ENCODE assay signal across 8 cellular contexts in genomic region chr1:38000529-38001453, GRCh38. TPM values are rescaled to one million over a fixed set of nuclear protein-coding genes. Genes with fewer than 3 reads are reported as not detected.
DNase-seq lines count a peak whose midpoint lies in the region; ATAC-seq and TF ChIP-seq lines count a peak whose summit lies in the region.

No MANE protein-coding gene starts in this region.

- H3K4me1 Mint-ChIP-seq in CD8-positive, alpha-beta T cell (ENCODE audit: low read depth): peaks cover 46% of the 10 kb centered on the region
- H3K4me1 Mint-ChIP-seq in natural killer cell: peaks cover 58 to 68% of the 10 kb centered on the region in 2 donors

- in situ Hi-C loops in GM13977 (cut with MboI; ENCODE audit: low pct_unique_long_range_greater_than_20kb, low sequenced_read_pairs, unreplicated experiment) (no loop called here), HAP-1 (cut with MboI; ENCODE audit: low sequenced_read_pairs) (no loop called here)

- H3K36me3 ChIP-seq in CD8-positive, alpha-beta T cell (ENCODE audit: insufficient read depth, low read length): no peaks in the 10 kb centered on the region
- H3K36me3 ChIP-seq in SJCRH30: peaks cover 17% of the 10 kb centered on the region
- H3K36me3 ChIP-seq in HAP-1 (replicated peaks): peaks cover 19% of the 10 kb centered on the region

- intact Hi-C loops in CD8-positive, alpha-beta T cell (cut with DNase I, micrococcal nuclease): no loop called here
- intact Hi-C loops in natural killer cell (cut with micrococcal nuclease): loop anchor here (10.0 kb wide), 1 partner anchor 526 kb away; the partner anchor contains the start of gene ZC3H12A

- ATAC-seq in CD8-positive, alpha-beta T cell: no peak
- ATAC-seq in natural killer cell: peak; percentile 36 to 65 (median 56)
- ATAC-seq in HG03039 (IDR thresholded peaks at IDR 0.05; ENCODE audit: unreplicated experiment): no peak
- ATAC-seq in HG03280 (IDR thresholded peaks at IDR 0.05; ENCODE audit: unreplicated experiment): no peak

- POLR2A ChIA-PET in CD8-positive, alpha-beta T cell (lab: Charles Lee): interaction anchor here (1.2 kb wide), 1 partner anchor 11 kb away, joined by 3 read pairs; the partner anchor contains the start of gene SF3A3

- H3K4me3 ChIP-seq in CD8-positive, alpha-beta T cell (ENCODE audit: low read depth, low read length): no peak overlapping the region
- H3K4me3 ChIP-seq in SJCRH30 (peak overlapping the region; percentile 14), epithelial cell of proximal tubule (ENCODE audit: low read depth, low read length) (peak overlapping the region; percentile 8), HAP-1 (no peak overlapping the region)

- H3K27ac Mint-ChIP-seq in CD8-positive, alpha-beta T cell: peak overlapping the region; percentile 75
- peak overlapping the region; percentile 88 to 92 for H3K27ac Mint-ChIP-seq in natural killer cell

- TF ChIP-seq CTCF in CD8-positive, alpha-beta T cell (IDR thresholded peaks at IDR 0.05): no peak
- TF ChIP-seq CTCF in epithelial cell of proximal tubule (conservative IDR thresholded peaks at IDR 0.05; ENCODE audit: low read depth, low read length) (no peak), natural killer cell (IDR thresholded peaks at IDR 0.05) (no peak), GM13977 (IDR thresholded peaks at IDR 0.05; ENCODE audit: extremely low read depth, insufficient read depth, missing control alignments) (no peak)

- H3K36me3 Mint-ChIP-seq in CD8-positive, alpha-beta T cell: peaks cover 10% of the 10 kb centered on the region
- H3K36me3 Mint-ChIP-seq in natural killer cell: no peaks in the 10 kb centered on the region

- no peak overlapping the region for H3K4me3 Mint-ChIP-seq in CD8-positive, alpha-beta T cell
- H3K4me3 Mint-ChIP-seq in natural killer cell: peak overlapping the region; percentile 66

- H3K9me3 Mint-ChIP-seq in CD8-positive, alpha-beta T cell: no peaks in the 10 kb centered on the region
- no peaks in the 10 kb centered on the region for H3K9me3 Mint-ChIP-seq in natural killer cell

- H3K27me3 ChIP-seq in CD8-positive, alpha-beta T cell (ENCODE audit: insufficient read depth, low read length): no peaks in the 10 kb centered on the region
- H3K27me3 ChIP-seq in SJCRH30: no peaks in the 10 kb centered on the region
- H3K27me3 ChIP-seq in HAP-1 (ENCODE audit: low read depth): no peaks in the 10 kb centered on the region

- no peaks in the 10 kb centered on the region for H3K27me3 Mint-ChIP-seq in CD8-positive, alpha-beta T cell (ENCODE audit: low read depth)
- no peaks in the 10 kb centered on the region for H3K27me3 Mint-ChIP-seq in natural killer cell (ENCODE audit: low read depth in 2 of 2)

- no peak for DNase-seq in CD8-positive, alpha-beta T cell
- DNase-seq in SJCRH30 (peak; percentile 91 to 92), epithelial cell of proximal tubule (ENCODE audit: low read depth) (no peak), natural killer cell (no peak), GM13977 (ENCODE audit: low spot score) (no peak), HAP-1 (ENCODE audit: low spot score in 2 of 2) (no peak)

- H3K4me1 ChIP-seq in CD8-positive, alpha-beta T cell (ENCODE audit: insufficient read depth, low read length): peaks cover 26% of the 10 kb centered on the region
- H3K4me1 ChIP-seq in SJCRH30: peaks cover 44% of the 10 kb centered on the region
- peaks cover 6% of the 10 kb centered on the region; the same call in 1 of the 2 replicates for H3K4me1 ChIP-seq in HAP-1

- CTCF ChIA-PET in CD8-positive, alpha-beta T cell (lab: Charles Lee): interaction anchor here (1.8 to 5.2 kb wide), 3 partner anchors 11 to 27 kb away, joined by 6 to 32 read pairs (median 11); partner anchors contain the start of gene SF3A3

- H3K27ac ChIP-seq in CD8-positive, alpha-beta T cell (ENCODE audit: low read depth, low read length): no peak overlapping the region
- H3K27ac ChIP-seq in SJCRH30: peak overlapping the region; percentile 98

- no peaks in the 10 kb centered on the region for H3K9me3 ChIP-seq in CD8-positive, alpha-beta T cell (ENCODE audit: low read length)
- H3K9me3 ChIP-seq in SJCRH30 (replicated peaks) (no peaks in the 10 kb centered on the region), HAP-1 (no peaks in the 10 kb centered on the region)

RNA-seq across cellular contexts. Expression of gene FHL3, which starts 4.5 kb away (rescaled TPM):
- 1 to 10 TPM; 5.6 to 5.9 TPM for total RNA-seq in CD8-positive, alpha-beta T cell
- total RNA-seq in SJCRH30 (2014; rRNA removed; shearing (Covaris generic)): 17.6 and 20.6 TPM in 2 replicates
- total RNA-seq in epithelial cell of proximal tubule (14.2 and 24.5 TPM in 2 replicates), natural killer cell (10 to 100 TPM; 49.3 to 82.6 (median 53.6) TPM)

RNA-seq across cellular contexts. Expression of gene SF3A3, which starts 11.0 kb away (rescaled TPM):
- total RNA-seq in CD8-positive, alpha-beta T cell: 10 to 100 TPM; 41.7 to 42.6 TPM
- 187 and 190 TPM in 2 replicates for total RNA-seq in SJCRH30 (2014; rRNA removed; shearing (Covaris generic))
- total RNA-seq in epithelial cell of proximal tubule (77.0 and 86.9 TPM in 2 replicates), natural killer cell (10 to 100 TPM; 48.7 to 75.8 (median 71.1) TPM)

RNA-seq across cellular contexts. Expression of gene UTP11, which starts 11.7 kb away (rescaled TPM):
- total RNA-seq in CD8-positive, alpha-beta T cell: 10 to 100 TPM; 12.8 to 14.0 TPM
- 125 and 128 TPM in 2 replicates for total RNA-seq in SJCRH30 (2014; rRNA removed; shearing (Covaris generic))
- total RNA-seq in epithelial cell of proximal tubule (49.2 and 60.5 TPM in 2 replicates), natural killer cell (10 to 100 TPM; 13.4 to 20.7 (median 19.2) TPM)

RNA-seq across cellular contexts. Expression of gene POU3F1, which starts 45.8 kb away (rescaled TPM):
- 1 to 10 TPM; 1.0 to 1.1 TPM for total RNA-seq in CD8-positive, alpha-beta T cell
- 1.6 and 1.7 TPM in 2 replicates for total RNA-seq in SJCRH30 (2014; rRNA removed; shearing (Covaris generic))
- not detected in 2 replicates for total RNA-seq in epithelial cell of proximal tubule
- under 1 TPM in 2 of 3 donors, not detected in 1; 0.12 to 0.15 TPM for total RNA-seq in natural killer cell

RNA-seq across cellular contexts. Expression of gene INPP5B, which starts 53.9 kb away (rescaled TPM):
- total RNA-seq in CD8-positive, alpha-beta T cell: 10 to 100 TPM; 11.2 to 12.7 TPM
- 16.9 and 21.1 TPM in 2 replicates for total RNA-seq in SJCRH30 (2014; rRNA removed; shearing (Covaris generic))
- total RNA-seq in epithelial cell of proximal tubule (11.4 and 18.7 TPM in 2 replicates), natural killer cell (10 to 100 TPM; 34.0 to 66.2 (median 54.7) TPM)

Comparison
In these comparisons a context has a peak if more than half of its experiments do, and no peak if none do; other contexts are left out.
1. ATAC-seq: peak in natural killer cell (3 of 3); none in CD8-positive, alpha-beta T cell (single experiment), HG03039 (single experiment) and HG03280 (single experiment).
2. DNase-seq: peak in SJCRH30 (2 of 2); none in CD8-positive, alpha-beta T cell (0 of 7), epithelial cell of proximal tubule (single experiment), natural killer cell (single experiment), GM13977 (single experiment) and HAP-1 (0 of 2).
3. H3K4me3 ChIP-seq: peak in SJCRH30 (single experiment) and epithelial cell of proximal tubule (single experiment); none in CD8-positive, alpha-beta T cell (single experiment) and HAP-1 (single experiment).